ENCODE assay signal across 17 cellular contexts in genomic region chr10:47423476-47423875, GRCh38. TPM values are rescaled to one million over a fixed set of nuclear protein-coding genes. Genes with fewer than 3 reads are reported as not detected.
DNase-seq lines count a peak whose midpoint lies in the region; ATAC-seq, FAIRE-seq and TF ChIP-seq lines count a peak whose summit lies in the region.
"Had no signal": no experiment of that assay in that cellular context is flagged by ENCODE, and none has a peak within 500 bp of the region (broad histone marks: within the 10 kb centered on the region; RNA-seq: fewer than 3 reads in every experiment).

No MANE protein-coding gene starts in this region.

- CTCF ChIA-PET in HCT116 (lab: Charles Lee), result no interaction called here
- CTCF ChIA-PET in activated CD4-positive, alpha-beta memory T cell treated with anti-CD3 and anti-CD28 coated beads for 36 hours (lab: Charles Lee), result no interaction called here

- H3K27ac ChIP-seq in HCT116 (ENCODE audit: low read depth, low read length) (no peak overlapping the region), astrocyte (ENCODE audit: low read depth, low read length) (no peak overlapping the region), kidney (ENCODE audit: low read depth in 2 of 2, low read length in 2 of 2) (no peak overlapping the region)
- H3K27ac ChIP-seq: PC-9, SK-N-MC had no signal

- TF ChIP-seq POLR2A in HCT116 (IDR thresholded peaks at IDR 0.05; ENCODE audit: borderline replicate concordance, extremely low read depth, insufficient read depth, insufficient read length), result no peak

- H3K9me3 ChIP-seq in HCT116 (ENCODE audit: control insufficient read depth in 1 of 2, insufficient read depth in 1 of 2, low read depth in 1 of 2, low read length in 2 of 2), result no peaks in the 10 kb centered on the region
- no peaks in the 10 kb centered on the region for H3K9me3 ChIP-seq in astrocyte (ENCODE audit: insufficient read depth, low read depth, low read length)
- H3K9me3 ChIP-seq in kidney (ENCODE audit: control insufficient read depth in 1 of 2, low read length in 2 of 2), result no peaks in the 10 kb centered on the region
- H3K9me3 ChIP-seq: BE2C had no signal

- POLR2A ChIA-PET in HCT116 (lab: Charles Lee), result no interaction called here
- POLR2A ChIA-PET in activated CD4-positive, alpha-beta memory T cell treated with anti-CD3 and anti-CD28 coated beads for 36 hours (lab: Charles Lee), result no interaction called here

- no peaks in the 10 kb centered on the region for H3K36me3 ChIP-seq in HCT116 (ENCODE audit: control insufficient read depth in 1 of 2, insufficient read depth in 2 of 2, low read length in 2 of 2)
- no peaks in the 10 kb centered on the region for H3K36me3 ChIP-seq in astrocyte (ENCODE audit: insufficient read depth, low read length)
- no peaks in the 10 kb centered on the region for H3K36me3 ChIP-seq in kidney (ENCODE audit: control insufficient read depth in 1 of 2, insufficient read depth in 2 of 2, low read length in 2 of 2)
- H3K36me3 ChIP-seq: BE2C had no signal

- no peak for TF ChIP-seq RAD21 in HCT116 (IDR thresholded peaks at IDR 0.05; ENCODE audit: low read depth)

- H3K79me2 ChIP-seq in HCT116 (ENCODE audit: insufficient read depth, low read length), result no peaks in the 10 kb centered on the region
- no peaks in the 10 kb centered on the region for H3K79me2 ChIP-seq in astrocyte (ENCODE audit: insufficient read depth, low read length)

- no peak overlapping the region for H3K27ac Mint-ChIP-seq in astrocyte (ENCODE audit: unreplicated experiment)
- H3K27ac Mint-ChIP-seq in activated CD4-positive, alpha-beta T cell treated with anti-CD3 and anti-CD28 coated beads, Interleukin-2, amount 10 ng/mL, durations not matched to agents 24 days and 14 days, result no peak overlapping the region
- H3K27ac Mint-ChIP-seq in activated CD4-positive, alpha-beta memory T cell treated with anti-CD3 and anti-CD28 coated beads for 36 hours, result no peak overlapping the region
- H3K27ac Mint-ChIP-seq: CD4-positive, alpha-beta memory T cell had no signal

- intact Hi-C loops in HCT116 (cut with micrococcal nuclease) (no loop called here), kidney (cut with DNase I) (no loop called here)
- intact Hi-C loops in activated CD4-positive, alpha-beta T cell treated with anti-CD3 and anti-CD28 coated beads, Interleukin-2, amount 10 ng/mL, durations not matched to agents 24 days and 14 days (cut with micrococcal nuclease), result no loop called here
- intact Hi-C loops in activated CD4-positive, alpha-beta memory T cell treated with anti-CD3 and anti-CD28 coated beads for 36 hours (cut with micrococcal nuclease), result no loop called here

- H3K4me3 ChIP-seq in HCT116 (replicated peaks in 1 of 2; ENCODE audit: low read depth in 1 of 2, low read length in 2 of 2), result no peak overlapping the region
- H3K4me3 ChIP-seq in astrocyte (ENCODE audit: insufficient read depth, low read depth, low read length), result no peak overlapping the region
- no peak overlapping the region for H3K4me3 ChIP-seq in kidney (ENCODE audit: low read length in 2 of 2)
- H3K4me3 ChIP-seq: PC-9, SK-N-MC had no signal

- H3K9ac ChIP-seq in HCT116 (ENCODE audit: low read length) (no peak overlapping the region), astrocyte (ENCODE audit: low read length) (no peak overlapping the region), kidney (ENCODE audit: low read length in 2 of 2) (no peak overlapping the region)

- H3K4me2 ChIP-seq in HCT116 (ENCODE audit: low read length), result no peak overlapping the region
- H3K4me2 ChIP-seq in astrocyte (ENCODE audit: low read length), result no peak overlapping the region
- H3K4me2 ChIP-seq: PC-9 had no signal

- ATAC-seq in HCT116, result 0 out of 2 replicates have a peak, but pooled peaks have one; percentile 13

- H3K9me3 Mint-ChIP-seq in astrocyte (ENCODE audit: unreplicated experiment), result peaks cover 2% of the 10 kb centered on the region
- H3K9me3 Mint-ChIP-seq in activated CD4-positive, alpha-beta T cell treated with anti-CD3 and anti-CD28 coated beads, Interleukin-2, amount 10 ng/mL, durations not matched to agents 24 days and 14 days, result no peaks in the 10 kb centered on the region
- no peaks in the 10 kb centered on the region for H3K9me3 Mint-ChIP-seq in activated CD4-positive, alpha-beta memory T cell treated with anti-CD3 and anti-CD28 coated beads for 36 hours

- H3K4me1 Mint-ChIP-seq in astrocyte (ENCODE audit: low read depth, unreplicated experiment), result no peaks in the 10 kb centered on the region
- no peaks in the 10 kb centered on the region for H3K4me1 Mint-ChIP-seq in activated CD4-positive, alpha-beta T cell treated with anti-CD3 and anti-CD28 coated beads, Interleukin-2, amount 10 ng/mL, durations not matched to agents 24 days and 14 days
- no peaks in the 10 kb centered on the region for H3K4me1 Mint-ChIP-seq in activated CD4-positive, alpha-beta memory T cell treated with anti-CD3 and anti-CD28 coated beads for 36 hours (ENCODE audit: low read depth)
- H3K4me1 Mint-ChIP-seq: CD4-positive, alpha-beta memory T cell had no signal

- BruUV-seq in HCT116 (replicated peaks; lab: Mats Ljungman, UMichigan), result no TSS peak

- peak; percentile 38 for DNase-seq in EH (ENCODE audit: low read depth)
- no peak for DNase-seq in HCT116 (ENCODE audit: low read depth, low spot score)
- DNase-seq in astrocyte (ENCODE audit: low read depth), result peak; percentile 11
- DNase-seq in kidney, result peak; percentile 36
- DNase-seq in activated CD4-positive, alpha-beta T cell treated with anti-CD3 and anti-CD28 coated beads, Interleukin-2, amount 10 ng/mL, durations not matched to agents 24 days and 14 days, result no peak
- DNase-seq in activated CD4-positive, alpha-beta memory T cell treated with anti-CD3 and anti-CD28 coated beads for 36 hours, result no peak
- no peak for DNase-seq in NCI-H226
- DNase-seq: BE2C; CD4-positive, alpha-beta memory T cell; DND-41; NCI-H146; NCI-H2081 treated with DMSO at 0.1 percent for 48 hours; NCI-H345; NCI-H69 had no signal

- FAIRE-seq in astrocyte (lab: Jason Lieb, UNC) (no peak), kidney (lab: Jason Lieb, UNC) (no peak)
- FAIRE-seq: D721Med had no signal

- peaks cover 15 to 36% of the 10 kb centered on the region in 2 experiments for H3K4me1 ChIP-seq in HCT116 (ENCODE audit: control insufficient read depth in 1 of 2, insufficient read depth in 2 of 2, low read length in 2 of 2)
- H3K4me1 ChIP-seq in astrocyte (ENCODE audit: insufficient read depth, low read length), result peaks cover 8% of the 10 kb centered on the region
- no peaks in the 10 kb centered on the region for H3K4me1 ChIP-seq in kidney (ENCODE audit: control insufficient read depth in 1 of 2, insufficient read depth in 1 of 2, low read depth in 1 of 2, low read length in 2 of 2)
- H3K4me1 ChIP-seq: BE2C had no signal

- no peaks in the 10 kb centered on the region for H3K36me3 Mint-ChIP-seq in astrocyte (ENCODE audit: low read depth, unreplicated experiment)
- no peaks in the 10 kb centered on the region for H3K36me3 Mint-ChIP-seq in activated CD4-positive, alpha-beta T cell treated with anti-CD3 and anti-CD28 coated beads, Interleukin-2, amount 10 ng/mL, durations not matched to agents 24 days and 14 days (ENCODE audit: low read depth)
- no peaks in the 10 kb centered on the region for H3K36me3 Mint-ChIP-seq in activated CD4-positive, alpha-beta memory T cell treated with anti-CD3 and anti-CD28 coated beads for 36 hours
- H3K36me3 Mint-ChIP-seq: CD4-positive, alpha-beta memory T cell had no signal

- H3K9me2 ChIP-seq in HCT116 (ENCODE audit: insufficient read depth), result no peaks in the 10 kb centered on the region

- TF ChIP-seq CTCF in HCT116 (IDR thresholded peaks at IDR 0.05 in 2 of 3, conservative IDR thresholded peaks at IDR 0.05 in 1 of 3; ENCODE audit: borderline replicate concordance in 1 of 3, insufficient read depth in 1 of 3, low read depth in 2 of 3, low read length in 2 of 3) (no peak), astrocyte (IDR thresholded peaks at IDR 0.05; ENCODE audit: insufficient read depth, low read depth, low read length) (no peak), kidney (IDR thresholded peaks at IDR 0.05; ENCODE audit: borderline replicate concordance, extremely low read depth, insufficient read depth) (no peak)

- H3K27me3 Mint-ChIP-seq in astrocyte (ENCODE audit: low read depth, unreplicated experiment), result peaks cover 3% of the 10 kb centered on the region
- H3K27me3 Mint-ChIP-seq in activated CD4-positive, alpha-beta T cell treated with anti-CD3 and anti-CD28 coated beads, Interleukin-2, amount 10 ng/mL, durations not matched to agents 24 days and 14 days, result peaks cover 3% of the 10 kb centered on the region
- H3K27me3 Mint-ChIP-seq in activated CD4-positive, alpha-beta memory T cell treated with anti-CD3 and anti-CD28 coated beads for 36 hours, result no peaks in the 10 kb centered on the region
- H3K27me3 Mint-ChIP-seq: CD4-positive, alpha-beta memory T cell had no signal

- H2AFZ ChIP-seq in HCT116 (ENCODE audit: low read depth, low read length, poor library complexity, severe bottlenecking) (no peak overlapping the region), astrocyte (ENCODE audit: low read depth, low read length) (no peak overlapping the region)
- H2AFZ ChIP-seq: PC-9 had no signal

- RAD21 ChIA-PET in HCT116 (lab: Charles Lee; ENCODE audit: low non-redundant PET in 1 of 2, low total read pairs in 2 of 2, uncharacterized antibody in 2 of 2, unreplicated experiment in 2 of 2), result no interaction called here

- H3K4me3 Mint-ChIP-seq in astrocyte (ENCODE audit: unreplicated experiment), result no peak overlapping the region
- no peak overlapping the region for H3K4me3 Mint-ChIP-seq in activated CD4-positive, alpha-beta T cell treated with anti-CD3 and anti-CD28 coated beads, Interleukin-2, amount 10 ng/mL, durations not matched to agents 24 days and 14 days
- no peak overlapping the region for H3K4me3 Mint-ChIP-seq in activated CD4-positive, alpha-beta memory T cell treated with anti-CD3 and anti-CD28 coated beads for 36 hours
- H3K4me3 Mint-ChIP-seq: CD4-positive, alpha-beta memory T cell had no signal

- no peaks in the 10 kb centered on the region for H4K20me1 ChIP-seq in HCT116 (ENCODE audit: insufficient read depth)
- no peaks in the 10 kb centered on the region for H4K20me1 ChIP-seq in astrocyte (ENCODE audit: insufficient read depth, low read length)

- no peaks in the 10 kb centered on the region for H3K27me3 ChIP-seq in HCT116 (ENCODE audit: insufficient read depth, low read length)
- peaks cover 23% of the 10 kb centered on the region for H3K27me3 ChIP-seq in astrocyte (ENCODE audit: insufficient read depth, low read length)
- H3K27me3 ChIP-seq: BE2C had no signal

TF ChIP-seq in HCT116, 20 proteins besides CTCF, POLR2A, EP300 and RAD21 (continues in another document):
- TF ChIP-seq FOSL1 (IDR thresholded peaks at IDR 0.05; ENCODE audit: low read depth), result no peak

RNA-seq across cellular contexts. Expression of gene ZNF488, which starts 39.4 kb away (rescaled TPM):
- 3.9 TPM for total RNA-seq in HCT116 (2021; ENCODE audit: unreplicated experiment)
- 1.8 and 2.1 TPM in 2 replicates for polyA plus RNA-seq in HCT116 (2012)
- total RNA-seq in astrocyte, result 0.94 and 1.4 TPM in 2 replicates
- total RNA-seq in kidney, result 0.09 TPM
- polyA plus RNA-seq in kidney (ENCODE audit: insufficient read depth, low read depth, low replicate concordance), result 4.0 TPM
- total RNA-seq in activated CD4-positive, alpha-beta T cell treated with anti-CD3 and anti-CD28 coated beads, Interleukin-2, amount 10 ng/mL, durations not matched to agents 24 days and 14 days, result 0.07 TPM in 1 of 2 replicates, not detected in the other
- total RNA-seq in activated CD4-positive, alpha-beta memory T cell treated with anti-CD3 and anti-CD28 coated beads for 36 hours, result under 1 TPM; 0.27 to 0.38 TPM
- total RNA-seq: CD4-positive, alpha-beta memory T cell had no signal

Comparison
In these comparisons a context has a peak if more than half of its experiments do, and no peak if none do; other contexts are left out.
1. DNase-seq: peak in EH (single experiment), astrocyte (single experiment) and kidney (single experiment); none in HCT116 (single experiment), activated CD4-positive, alpha-beta T cell treated with anti-CD3 and anti-CD28 coated beads, Interleukin-2, amount 10 ng/mL, durations not matched to agents 24 days and 14 days (single experiment), activated CD4-positive, alpha-beta memory T cell treated with anti-CD3 and anti-CD28 coated beads for 36 hours (single experiment) and NCI-H226 (single experiment).